In the genomic region with DNA sequence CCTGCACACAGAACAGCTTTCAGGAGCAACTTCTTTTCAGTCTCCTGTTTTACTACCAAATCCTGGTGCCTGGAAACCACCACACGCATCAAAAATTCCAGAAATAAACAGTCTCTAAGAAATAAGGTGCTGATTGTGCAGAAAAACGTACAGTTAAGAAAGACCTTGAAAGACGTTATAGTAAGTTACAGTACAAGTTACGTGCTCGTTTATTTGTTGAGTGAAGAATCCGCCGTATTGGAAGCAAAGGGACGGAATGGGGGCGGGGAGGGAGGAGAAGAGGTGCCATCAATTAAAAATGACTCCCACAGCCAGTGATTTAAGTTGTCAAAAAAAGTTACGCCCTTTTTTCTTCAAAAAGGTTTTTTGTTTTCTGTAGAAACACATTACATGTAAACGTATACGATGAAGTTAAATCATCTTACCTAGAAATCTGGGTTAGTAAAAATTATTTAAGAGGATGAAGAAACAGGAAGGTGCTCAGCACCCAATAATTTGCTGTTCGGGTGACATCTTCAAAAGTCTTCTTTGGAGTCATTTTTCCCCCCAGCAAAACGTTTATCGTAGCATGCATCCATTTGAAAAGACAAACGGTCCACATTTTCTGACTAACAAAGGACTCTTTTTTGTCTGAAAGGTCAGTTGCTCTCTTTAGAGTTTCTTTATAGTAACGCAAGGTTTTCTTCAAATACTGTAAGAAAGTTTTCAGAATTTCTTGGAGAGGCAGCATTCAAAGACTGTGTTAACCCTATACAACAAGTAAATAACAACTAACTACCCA, we compare ENCODE assay signal across 8 cellular contexts.
DNase-seq lines count a peak whose midpoint lies in the region; ATAC-seq and FAIRE-seq lines count a peak whose summit lies in the region.

No MANE protein-coding gene starts in this region.

- no peaks in the 10 kb centered on the region for H3K36me3 Mint-ChIP-seq in central memory CD8-positive, alpha-beta T cell (ENCODE audit: insufficient read depth)

- H3K27ac Mint-ChIP-seq in central memory CD8-positive, alpha-beta T cell (ENCODE audit: low read depth) = no peak overlapping the region

- no peak for ATAC-seq in central memory CD8-positive, alpha-beta T cell (replicated peaks; ENCODE audit: extremely low read depth, poor library complexity, severe bottlenecking)

- H3K36me3 ChIP-seq in HUES6 (ENCODE audit: control insufficient read depth, insufficient read depth, low read length) (no peaks in the 10 kb centered on the region), mucosa of stomach (ENCODE audit: control insufficient read depth, insufficient read depth, low read length) (no peaks in the 10 kb centered on the region)

- H3K9me3 ChIP-seq in HUES6 (ENCODE audit: control insufficient read depth, insufficient read depth, low read depth, low read length) = no peaks in the 10 kb centered on the region
- H3K9me3 ChIP-seq in mucosa of stomach (ENCODE audit: control insufficient read depth, low read length) = no peaks in the 10 kb centered on the region

- DNase-seq in central memory CD8-positive, alpha-beta T cell (ENCODE audit: low spot score in 2 of 2) = no peak
- DNase-seq in midbrain (lab: John Stamatoyannopoulos, UW) = no peak
- no peak for DNase-seq in NCI-H2171 (lab: John Stamatoyannopoulos, UW)
- DNase-seq in NCI-H82 treated with DMSO at 0.1 percent for 48 hours (lab: John Stamatoyannopoulos, UW; ENCODE audit: unreplicated experiment) = no peak
- DNase-seq in DMS79 (lab: John Stamatoyannopoulos, UW) = no peak

- H3K4me3 Mint-ChIP-seq in central memory CD8-positive, alpha-beta T cell = peak overlapping the region; percentile 71

- peaks cover 67% of the 10 kb centered on the region for H3K27me3 Mint-ChIP-seq in central memory CD8-positive, alpha-beta T cell

- H3K9ac ChIP-seq in HUES6 (ENCODE audit: low read length) = peak overlapping the region; percentile 82
- H3K9ac ChIP-seq in mucosa of stomach (ENCODE audit: low read length) = peak overlapping the region; percentile 87

- peak; percentile 75 for FAIRE-seq in A204.1 (lab: Jason Lieb, UNC)

- H3K4me1 ChIP-seq in HUES6 (ENCODE audit: control insufficient read depth, insufficient read depth, low read length) (peaks cover 16% of the 10 kb centered on the region), mucosa of stomach (ENCODE audit: control insufficient read depth, insufficient read depth, low read length) (no peaks in the 10 kb centered on the region)

- peaks cover 6% of the 10 kb centered on the region for H3K4me1 Mint-ChIP-seq in central memory CD8-positive, alpha-beta T cell

- H3K9me3 Mint-ChIP-seq in central memory CD8-positive, alpha-beta T cell = no peaks in the 10 kb centered on the region

- H3K27me3 ChIP-seq in HUES6 (ENCODE audit: control insufficient read depth, insufficient read depth, low read length) (peaks cover 4% of the 10 kb centered on the region; the same call in 1 of the 2 replicates), mucosa of stomach (ENCODE audit: control insufficient read depth, insufficient read depth, low read length) (no peaks in the 10 kb centered on the region)

- H3K27ac ChIP-seq in HUES6 (ENCODE audit: low read depth, low read length) = no peak overlapping the region

- H3K4me3 ChIP-seq in HUES6 (ENCODE audit: low read depth, low read length) (peak overlapping the region; percentile 90), mucosa of stomach (ENCODE audit: low read length) (peak overlapping the region; percentile 91)
